In the genomic region with DNA sequence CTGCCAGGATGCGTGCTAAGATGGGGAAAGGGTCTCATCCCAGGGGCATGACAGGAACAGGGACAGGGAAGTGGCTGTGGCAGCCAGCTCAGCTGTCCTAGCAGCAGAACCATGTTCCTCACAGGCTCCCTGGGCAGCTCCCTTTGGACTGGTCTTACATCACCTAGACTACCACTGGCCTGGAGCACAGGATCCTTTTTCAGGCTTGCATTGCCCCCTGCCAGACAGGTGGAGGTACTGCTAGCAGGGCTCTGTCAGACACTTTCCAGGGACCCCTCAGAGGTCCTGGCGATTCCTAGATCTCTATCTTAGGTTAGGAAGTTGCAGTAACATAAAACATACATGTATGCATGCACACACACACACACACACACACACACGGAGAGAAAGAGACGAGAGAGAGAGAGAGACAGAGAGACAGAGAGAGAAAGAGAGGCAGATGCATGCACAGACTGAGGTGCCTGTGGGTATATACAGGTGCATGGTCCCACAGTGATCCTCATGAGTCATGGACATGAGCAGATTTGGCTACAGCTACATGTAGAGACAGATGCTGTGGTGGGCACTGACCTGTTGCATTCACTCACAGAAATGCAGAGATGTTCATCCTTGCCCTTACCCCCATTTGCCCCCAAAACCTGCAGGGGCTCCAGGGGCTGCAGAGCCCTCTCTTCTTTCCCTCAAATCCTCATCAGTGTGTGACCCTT, we compare ENCODE assay signal across 8 cellular contexts.
A peak's percentile ranks its signal among the peaks of the same experiment; 100 is the strongest.
DNase-seq lines count a peak whose midpoint lies in the region; ATAC-seq and TF ChIP-seq lines count a peak whose summit lies in the region.

No MANE protein-coding gene starts in this region.

- H3K9me3 ChIP-seq in OCI-LY1 (ENCODE audit: low read length): no peaks in the 10 kb centered on the region
- H3K9me3 ChIP-seq in neural progenitor cell (ENCODE audit: low read depth): no peaks in the 10 kb centered on the region

- H3K9me3 Mint-ChIP-seq in endothelial cell (ENCODE audit: unreplicated experiment) (no peaks in the 10 kb centered on the region), neural progenitor cell (no peaks in the 10 kb centered on the region)

- H3K27me3 Mint-ChIP-seq in endothelial cell (ENCODE audit: unreplicated experiment) (peaks cover 6% of the 10 kb centered on the region), neural progenitor cell (ENCODE audit: insufficient read depth, low read depth) (peaks cover 7% of the 10 kb centered on the region)

- H3F3A ChIP-seq in OCI-LY1 (ENCODE audit: insufficient read depth, low read length): no peaks in the 10 kb centered on the region
- no peaks in the 10 kb centered on the region for H3F3A ChIP-seq in neural progenitor cell (ENCODE audit: low read depth)

- H3K27ac Mint-ChIP-seq in endothelial cell (ENCODE audit: unreplicated experiment) (no peak overlapping the region), neural progenitor cell (no peak overlapping the region)

- TF ChIP-seq CTCF in OCI-LY1 (IDR thresholded peaks at IDR 0.05; ENCODE audit: low read length): peak; percentile 37; the same call in 1 of the 2 replicates
- no peak for TF ChIP-seq CTCF in endothelial cell (IDR thresholded peaks at IDR 0.05; ENCODE audit: unreplicated experiment)
- TF ChIP-seq CTCF in neural progenitor cell (IDR thresholded peaks at IDR 0.05): peak; percentile 66

- DNase-seq in DMS 273 (lab: John Stamatoyannopoulos, UW; ENCODE audit: unreplicated experiment): peak; percentile 65
- DNase-seq in DMS 273 treated with DMSO at 0.1 percent for 48 hours (lab: John Stamatoyannopoulos, UW): no peak
- DNase-seq in endothelial cell (ENCODE audit: low spot score): no peak
- DNase-seq in neural progenitor cell (ENCODE audit: low spot score): peak; percentile 68
- DNase-seq in inferior parietal cortex (ENCODE audit: extremely low spot score): no peak

- H3K36me3 ChIP-seq in OCI-LY1 (ENCODE audit: insufficient read depth, low read length) (no peaks in the 10 kb centered on the region), neural progenitor cell (no peaks in the 10 kb centered on the region)

- H3K4me3 Mint-ChIP-seq in endothelial cell (ENCODE audit: unreplicated experiment) (peak overlapping the region; percentile 53), neural progenitor cell (no peak overlapping the region)

- no peaks in the 10 kb centered on the region for H3K27me3 ChIP-seq in OCI-LY1 (ENCODE audit: insufficient read depth, low read length)
- no peaks in the 10 kb centered on the region for H3K27me3 ChIP-seq in neural progenitor cell

- H3K9me2 ChIP-seq in OCI-LY1 (ENCODE audit: low read depth, low read length): no peaks in the 10 kb centered on the region

- no peak overlapping the region for H2AFZ ChIP-seq in OCI-LY1 (ENCODE audit: low read length)
- H2AFZ ChIP-seq in neural progenitor cell (replicated peaks): no peak overlapping the region

- H3K9ac ChIP-seq in OCI-LY1 (ENCODE audit: low read length) (no peak overlapping the region), neural progenitor cell (no peak overlapping the region)

- ATAC-seq in GM21390 (IDR thresholded peaks at IDR 0.05; ENCODE audit: unreplicated experiment) (peak; percentile 55), HG03196 (IDR thresholded peaks at IDR 0.05; ENCODE audit: unreplicated experiment) (no peak)

- no peaks in the 10 kb centered on the region for H3K79me2 ChIP-seq in OCI-LY1 (ENCODE audit: insufficient read depth, low read length)
- no peaks in the 10 kb centered on the region for H3K79me2 ChIP-seq in neural progenitor cell (ENCODE audit: low read depth)

- H3K4me2 ChIP-seq in OCI-LY1 (ENCODE audit: low read length): no peak overlapping the region
- H3K4me2 ChIP-seq in neural progenitor cell: no peak overlapping the region

- H3K36me3 Mint-ChIP-seq in endothelial cell (ENCODE audit: low read depth, unreplicated experiment): peaks cover 32% of the 10 kb centered on the region
- H3K36me3 Mint-ChIP-seq in neural progenitor cell: no peaks in the 10 kb centered on the region

- no peaks in the 10 kb centered on the region for H4K20me1 ChIP-seq in OCI-LY1 (ENCODE audit: insufficient read depth, low read length)
- H4K20me1 ChIP-seq in neural progenitor cell (ENCODE audit: low read depth): no peaks in the 10 kb centered on the region

- H3K4me1 ChIP-seq in OCI-LY1 (ENCODE audit: insufficient read depth, low read length, severe bottlenecking) (no peaks in the 10 kb centered on the region), neural progenitor cell (no peaks in the 10 kb centered on the region)

- H3K4me3 ChIP-seq in OCI-LY1 (ENCODE audit: low read depth, low read length, poor library complexity, severe bottlenecking) (no peak overlapping the region), neural progenitor cell (no peak overlapping the region)

- H3K4me1 Mint-ChIP-seq in endothelial cell (ENCODE audit: unreplicated experiment) (peaks cover 32% of the 10 kb centered on the region), neural progenitor cell (peaks cover 6% of the 10 kb centered on the region)

- H3K27ac ChIP-seq in OCI-LY1 (ENCODE audit: low read depth, low read length, poor library complexity, severe bottlenecking) (no peak overlapping the region), neural progenitor cell (no peak overlapping the region)

Comparison
In these comparisons a context has a peak if more than half of its experiments do, and no peak if none do; other contexts are left out.
1. DNase-seq: peak in DMS 273 (single experiment) and neural progenitor cell (single experiment); none in DMS 273 treated with DMSO at 0.1 percent for 48 hours (single experiment), endothelial cell (single experiment) and inferior parietal cortex (single experiment).